8 cellular contexts compared by ENCODE assay signal in genomic region chr20:3812259-3812681, GRCh38. TPM values are rescaled to one million over a fixed set of nuclear protein-coding genes. Genes with fewer than 3 reads are reported as not detected.
DNase-seq lines count a peak whose midpoint lies in the region; ATAC-seq and TF ChIP-seq lines count a peak whose summit lies in the region.

No MANE protein-coding gene starts in this region.

- H3K27me3 ChIP-seq in left ventricle myocardium inferior (ENCODE audit: low read depth) (no peaks in the 10 kb centered on the region), breast epithelium (no peaks in the 10 kb centered on the region)
- H3K27me3 ChIP-seq in naive thymus-derived CD4-positive, alpha-beta T cell (ENCODE audit: control insufficient read depth in 2 of 2, insufficient read depth in 2 of 2, low read length in 2 of 2): no peaks in the 10 kb centered on the region

- POLR2A ChIA-PET in naive thymus-derived CD4-positive, alpha-beta T cell (lab: Charles Lee): interaction anchor here (0.6 to 13.1 kb wide), 5 partner anchors 10 to 172 kb away, joined by 3 to 134 read pairs (median 6); partner anchors contain the start of genes ADISSP and CDC25B

- TF ChIP-seq CTCF in left ventricle myocardium inferior (IDR thresholded peaks at IDR 0.05; ENCODE audit: borderline replicate concordance) (no peak), breast epithelium (IDR thresholded peaks at IDR 0.05) (no peak)

- no peaks in the 10 kb centered on the region for H3K27me3 Mint-ChIP-seq in naive thymus-derived CD4-positive, alpha-beta T cell

- CTCF ChIA-PET in naive thymus-derived CD4-positive, alpha-beta T cell (lab: Charles Lee): interaction anchor here (0.9 to 6.8 kb wide), 7 partner anchors 8 to 45 kb away, joined by 3 to 45 read pairs (median 4); partner anchors contain the start of genes ADISSP, AP5S1, CDC25B and CENPB

- TF ChIP-seq POLR2A in breast epithelium (IDR thresholded peaks at IDR 0.05): no peak

- DNase-seq in left ventricle myocardium inferior (no peak), left ventricle myocardium superior (no peak), breast epithelium (ENCODE audit: low spot score in 2 of 2) (no peak), dedifferentiated amniotic fluid mesenchymal stem cell (ENCODE audit: extremely low spot score) (no peak), NCI-H2171 treated with DMSO at 0.1 percent for 48 hours (lab: John Stamatoyannopoulos, UW) (no peak)
- no peak for DNase-seq in naive thymus-derived CD4-positive, alpha-beta T cell

- H3K36me3 ChIP-seq in left ventricle myocardium inferior: no peaks in the 10 kb centered on the region
- no peaks in the 10 kb centered on the region for H3K36me3 ChIP-seq in breast epithelium
- no peaks in the 10 kb centered on the region for H3K36me3 ChIP-seq in naive thymus-derived CD4-positive, alpha-beta T cell (ENCODE audit: control insufficient read depth in 2 of 3, insufficient read depth in 3 of 3, low read length in 3 of 3)
- H3K36me3 ChIP-seq in urinary bladder (ENCODE audit: insufficient read depth): no peaks in the 10 kb centered on the region

- H3K9me3 ChIP-seq in left ventricle myocardium inferior (replicated peaks) (no peaks in the 10 kb centered on the region), breast epithelium (no peaks in the 10 kb centered on the region)
- H3K9me3 ChIP-seq in naive thymus-derived CD4-positive, alpha-beta T cell (ENCODE audit: control insufficient read depth in 2 of 3, low read length in 3 of 3): no peaks in the 10 kb centered on the region

- H3K9me3 Mint-ChIP-seq in naive thymus-derived CD4-positive, alpha-beta T cell: no peaks in the 10 kb centered on the region

- H3K27ac Mint-ChIP-seq in naive thymus-derived CD4-positive, alpha-beta T cell: peak overlapping the region; percentile 94 to 100 (median 98)

- H3K4me1 ChIP-seq in left ventricle myocardium inferior (peaks cover 51% of the 10 kb centered on the region), breast epithelium (peaks cover 9 to 11% of the 10 kb centered on the region in 2 donors), urinary bladder (ENCODE audit: insufficient read depth) (peaks cover 2% of the 10 kb centered on the region)
- peaks cover 64 to 71% of the 10 kb centered on the region in 2 donors for H3K4me1 ChIP-seq in naive thymus-derived CD4-positive, alpha-beta T cell (ENCODE audit: control insufficient read depth in 2 of 2, insufficient read depth in 2 of 2, low read length in 2 of 2)

- H3K36me3 Mint-ChIP-seq in naive thymus-derived CD4-positive, alpha-beta T cell: peaks cover 0 to 20% (median 0%) of the 10 kb centered on the region in 5 donors

- H3K4me3 ChIP-seq in left ventricle myocardium inferior: peak overlapping the region; percentile 63
- H3K4me3 ChIP-seq in breast epithelium: peak overlapping the region in 1 of 3 donors; percentile 61
- H3K4me3 ChIP-seq in naive thymus-derived CD4-positive, alpha-beta T cell (ENCODE audit: low read length): peak overlapping the region; percentile 62
- no peak overlapping the region for H3K4me3 ChIP-seq in urinary bladder (ENCODE audit: low read depth, low read length)

- 88% methylated on average over 9 of the region's 9 CpGs for WGBS in urinary bladder

- H3K27ac ChIP-seq in left ventricle myocardium inferior (replicated peaks) (peak overlapping the region; percentile 97), breast epithelium (peak overlapping the region; percentile 88 to 94), urinary bladder (ENCODE audit: low read depth) (peak overlapping the region; percentile 66)
- H3K27ac ChIP-seq in naive thymus-derived CD4-positive, alpha-beta T cell (ENCODE audit: low read depth, low read length): peak overlapping the region; percentile 84

- H3K4me3 Mint-ChIP-seq in naive thymus-derived CD4-positive, alpha-beta T cell: peak overlapping the region; percentile 77 to 96 (median 90)

- H3K4me1 Mint-ChIP-seq in naive thymus-derived CD4-positive, alpha-beta T cell: peaks cover 52 to 78% (median 68%) of the 10 kb centered on the region in 7 donors

- ATAC-seq in left ventricle myocardium superior (no peak), HG03139 (IDR thresholded peaks at IDR 0.05; ENCODE audit: unreplicated experiment) (no peak)
- ATAC-seq in naive thymus-derived CD4-positive, alpha-beta T cell: no peak

- intact Hi-C loops in left ventricle myocardium inferior (cut with micrococcal nuclease): no loop called here
- intact Hi-C loops in left ventricle myocardium superior (cut with micrococcal nuclease): no loop called here
- intact Hi-C loops in breast epithelium (cut with DNase I; ENCODE audit: low total_unique reads): loop anchor here (10.0 kb wide), 1 partner anchor 123 kb away; no protein-coding TSS in a partner anchor
- intact Hi-C loops in naive thymus-derived CD4-positive, alpha-beta T cell (cut with micrococcal nuclease): no loop called here

RNA-seq across cellular contexts. Expression of gene AP5S1, which starts 8.1 kb away (rescaled TPM):
- 11.3 TPM for total RNA-seq in left ventricle myocardium inferior
- 10.2 TPM for total RNA-seq in left ventricle myocardium superior
- total RNA-seq in breast epithelium: 10 to 100 TPM; 11.1 to 13.8 (median 11.8) TPM
- total RNA-seq in naive thymus-derived CD4-positive, alpha-beta T cell: 10 to 100 TPM in 4 of 5 experiments, 1 to 10 TPM in 1; 7.9 to 14.0 (median 10.8) TPM
- 10 to 100 TPM; 19.8 to 25.9 TPM for polyA plus RNA-seq in naive thymus-derived CD4-positive, alpha-beta T cell
- total RNA-seq in urinary bladder: 10.2 TPM
- polyA plus RNA-seq in urinary bladder: 9.2 TPM

RNA-seq across cellular contexts. Expression of gene CDC25B, which starts 16.2 kb away (rescaled TPM):
- total RNA-seq in left ventricle myocardium inferior: 8.1 TPM
- total RNA-seq in left ventricle myocardium superior: 7.5 TPM
- total RNA-seq in breast epithelium: 10 to 100 TPM; 18.1 to 25.0 (median 22.0) TPM
- total RNA-seq in naive thymus-derived CD4-positive, alpha-beta T cell: 100 to 1,000 TPM; 166 to 392 (median 281) TPM
- 10 to 100 TPM; 37.0 to 45.7 TPM for polyA plus RNA-seq in naive thymus-derived CD4-positive, alpha-beta T cell
- total RNA-seq in urinary bladder: 18.7 TPM
- polyA plus RNA-seq in urinary bladder: 42.2 TPM

RNA-seq across cellular contexts. Expression of gene CENPB, which starts 25.7 kb away (rescaled TPM):
- total RNA-seq in left ventricle myocardium inferior (70.7 TPM), left ventricle myocardium superior (68.3 TPM), breast epithelium (10 to 100 TPM; 55.5 to 69.8 (median 68.2) TPM), urinary bladder (36.9 TPM)
- total RNA-seq in naive thymus-derived CD4-positive, alpha-beta T cell: 10 to 100 TPM; 35.3 to 73.6 (median 50.0) TPM
- polyA plus RNA-seq in naive thymus-derived CD4-positive, alpha-beta T cell: 1 to 10 TPM; 1.3 to 1.8 TPM
- 104 TPM for polyA plus RNA-seq in urinary bladder

RNA-seq across cellular contexts. Expression of gene SPEF1, which starts 31.0 kb away (rescaled TPM):
- 0.33 TPM for total RNA-seq in left ventricle myocardium inferior
- not detected for total RNA-seq in left ventricle myocardium superior
- under 1 TPM in 2 of 3 donors, not detected in 1; 0.33 to 0.88 TPM for total RNA-seq in breast epithelium
- total RNA-seq in naive thymus-derived CD4-positive, alpha-beta T cell: under 1 TPM in 3 of 5 experiments, not detected in 2; 0.24 to 0.32 (median 0.29) TPM
- not detected for polyA plus RNA-seq in naive thymus-derived CD4-positive, alpha-beta T cell
- total RNA-seq in urinary bladder: not detected
- polyA plus RNA-seq in urinary bladder: 0.16 TPM

RNA-seq across cellular contexts. Expression of gene MAVS, which starts 34.4 kb away (rescaled TPM):
- total RNA-seq in left ventricle myocardium inferior (44.9 TPM), left ventricle myocardium superior (34.8 TPM), breast epithelium (10 to 100 TPM; 23.3 to 32.3 (median 24.6) TPM), urinary bladder (13.8 TPM)
- 10 to 100 TPM; 23.3 to 49.9 (median 41.5) TPM for total RNA-seq in naive thymus-derived CD4-positive, alpha-beta T cell
- polyA plus RNA-seq in naive thymus-derived CD4-positive, alpha-beta T cell: 10 to 100 TPM in 1 of 2 donors, 1 to 10 TPM in 1; 3.5 to 10.1 TPM
- polyA plus RNA-seq in urinary bladder: 21.5 TPM
